ENCODE assay signal across 1 cellular context in the genomic region with DNA sequence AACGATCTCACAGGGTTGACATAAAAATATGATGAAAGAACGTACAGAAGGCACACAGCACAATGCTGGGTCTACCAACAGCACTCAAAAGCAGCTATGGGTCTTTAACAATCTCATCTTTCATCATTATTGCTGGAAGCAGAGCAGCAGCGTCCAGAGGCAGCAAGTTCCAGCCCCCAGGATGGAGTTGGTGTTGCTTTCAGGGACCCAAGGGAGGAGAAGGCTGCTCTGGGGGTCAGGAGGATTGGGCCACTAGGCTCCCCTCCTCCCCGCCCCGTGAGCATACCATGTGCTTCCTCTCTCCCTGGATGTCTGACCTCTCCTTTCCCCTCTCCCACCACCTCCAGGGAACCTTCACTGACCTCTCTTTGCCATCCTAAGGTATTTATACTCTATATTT.
TF ChIP-seq lines count a peak whose summit lies in the region.

No MANE protein-coding gene starts in this region.

TF ChIP-seq in HEK293, 187 proteins besides CTCF, POLR2A, EP300 and RAD21 (continued from another document):
- TF ChIP-seq, protein P1, sequence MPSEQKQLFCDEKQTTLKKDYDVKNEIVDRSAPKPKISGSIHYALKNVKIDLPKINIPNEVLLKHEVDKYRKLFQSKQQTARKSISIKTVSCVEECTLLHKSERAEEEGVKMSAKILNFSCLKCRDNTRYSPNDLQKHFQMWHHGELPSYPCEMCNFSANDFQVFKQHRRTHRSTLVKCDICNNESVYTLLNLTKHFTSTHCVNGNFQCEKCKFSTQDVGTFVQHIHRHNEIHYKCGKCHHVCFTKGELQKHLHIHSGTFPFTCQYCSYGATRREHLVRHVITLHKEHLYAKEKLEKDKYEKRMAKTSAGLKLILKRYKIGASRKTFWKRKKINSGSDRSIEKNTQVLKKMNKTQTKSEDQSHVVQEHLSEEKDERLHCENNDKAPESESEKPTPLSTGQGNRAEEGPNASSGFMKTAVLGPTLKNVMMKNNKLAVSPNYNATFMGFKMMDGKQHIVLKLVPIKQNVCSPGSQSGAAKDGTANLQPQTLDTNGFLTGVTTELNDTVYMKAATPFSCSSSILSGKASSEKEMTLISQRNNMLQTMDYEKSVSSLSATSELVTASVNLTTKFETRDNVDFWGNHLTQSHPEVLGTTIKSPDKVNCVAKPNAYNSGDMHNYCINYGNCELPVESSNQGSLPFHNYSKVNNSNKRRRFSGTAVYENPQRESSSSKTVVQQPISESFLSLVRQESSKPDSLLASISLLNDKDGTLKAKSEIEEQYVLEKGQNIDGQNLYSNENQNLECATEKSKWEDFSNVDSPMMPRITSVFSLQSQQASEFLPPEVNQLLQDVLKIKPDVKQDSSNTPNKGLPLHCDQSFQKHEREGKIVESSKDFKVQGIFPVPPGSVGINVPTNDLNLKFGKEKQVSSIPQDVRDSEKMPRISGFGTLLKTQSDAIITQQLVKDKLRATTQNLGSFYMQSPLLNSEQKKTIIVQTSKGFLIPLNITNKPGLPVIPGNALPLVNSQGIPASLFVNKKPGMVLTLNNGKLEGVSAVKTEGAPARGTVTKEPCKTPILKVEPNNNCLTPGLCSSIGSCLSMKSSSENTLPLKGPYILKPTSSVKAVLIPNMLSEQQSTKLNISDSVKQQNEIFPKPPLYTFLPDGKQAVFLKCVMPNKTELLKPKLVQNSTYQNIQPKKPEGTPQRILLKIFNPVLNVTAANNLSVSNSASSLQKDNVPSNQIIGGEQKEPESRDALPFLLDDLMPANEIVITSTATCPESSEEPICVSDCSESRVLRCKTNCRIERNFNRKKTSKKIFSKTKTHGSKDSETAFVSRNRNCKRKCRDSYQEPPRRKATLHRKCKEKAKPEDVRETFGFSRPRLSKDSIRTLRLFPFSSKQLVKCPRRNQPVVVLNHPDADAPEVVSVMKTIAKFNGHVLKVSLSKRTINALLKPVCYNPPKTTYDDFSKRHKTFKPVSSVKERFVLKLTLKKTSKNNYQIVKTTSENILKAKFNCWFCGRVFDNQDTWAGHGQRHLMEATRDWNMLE (tag by site-specific recombination; conservative IDR thresholded peaks at IDR 0.05; ENCODE audit: low read depth): no peak
- TF ChIP-seq ZNF394 (tag by site-specific recombination; IDR thresholded peaks at IDR 0.05; ENCODE audit: borderline replicate concordance) (no peak), ZNF37A (tag by site-specific recombination; IDR thresholded peaks at IDR 0.05) (no peak), ZXDB (tag by site-specific recombination; IDR thresholded peaks at IDR 0.05) (no peak), ZNF404 (tag by site-specific recombination; IDR thresholded peaks at IDR 0.05) (no peak), TRIM28 (IDR thresholded peaks at IDR 0.05; ENCODE audit: borderline replicate concordance, low read length) (no peak), IKZF3 (tag by site-specific recombination; IDR thresholded peaks at IDR 0.05) (no peak)
- TF ChIP-seq, protein P2, sequence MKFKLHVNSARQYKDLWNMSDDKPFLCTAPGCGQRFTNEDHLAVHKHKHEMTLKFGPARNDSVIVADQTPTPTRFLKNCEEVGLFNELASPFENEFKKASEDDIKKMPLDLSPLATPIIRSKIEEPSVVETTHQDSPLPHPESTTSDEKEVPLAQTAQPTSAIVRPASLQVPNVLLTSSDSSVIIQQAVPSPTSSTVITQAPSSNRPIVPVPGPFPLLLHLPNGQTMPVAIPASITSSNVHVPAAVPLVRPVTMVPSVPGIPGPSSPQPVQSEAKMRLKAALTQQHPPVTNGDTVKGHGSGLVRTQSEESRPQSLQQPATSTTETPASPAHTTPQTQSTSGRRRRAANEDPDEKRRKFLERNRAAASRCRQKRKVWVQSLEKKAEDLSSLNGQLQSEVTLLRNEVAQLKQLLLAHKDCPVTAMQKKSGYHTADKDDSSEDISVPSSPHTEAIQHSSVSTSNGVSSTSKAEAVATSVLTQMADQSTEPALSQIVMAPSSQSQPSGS (tag by site-specific recombination; IDR thresholded peaks at IDR 0.05; ENCODE audit: low read depth): no peak
- TF ChIP-seq, protein P3, sequence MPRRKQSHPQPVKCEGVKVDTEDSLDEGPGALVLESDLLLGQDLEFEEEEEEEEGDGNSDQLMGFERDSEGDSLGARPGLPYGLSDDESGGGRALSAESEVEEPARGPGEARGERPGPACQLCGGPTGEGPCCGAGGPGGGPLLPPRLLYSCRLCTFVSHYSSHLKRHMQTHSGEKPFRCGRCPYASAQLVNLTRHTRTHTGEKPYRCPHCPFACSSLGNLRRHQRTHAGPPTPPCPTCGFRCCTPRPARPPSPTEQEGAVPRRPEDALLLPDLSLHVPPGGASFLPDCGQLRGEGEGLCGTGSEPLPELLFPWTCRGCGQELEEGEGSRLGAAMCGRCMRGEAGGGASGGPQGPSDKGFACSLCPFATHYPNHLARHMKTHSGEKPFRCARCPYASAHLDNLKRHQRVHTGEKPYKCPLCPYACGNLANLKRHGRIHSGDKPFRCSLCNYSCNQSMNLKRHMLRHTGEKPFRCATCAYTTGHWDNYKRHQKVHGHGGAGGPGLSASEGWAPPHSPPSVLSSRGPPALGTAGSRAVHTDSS (tag by site-specific recombination; IDR thresholded peaks at IDR 0.05): no peak
- TF ChIP-seq, protein P4, sequence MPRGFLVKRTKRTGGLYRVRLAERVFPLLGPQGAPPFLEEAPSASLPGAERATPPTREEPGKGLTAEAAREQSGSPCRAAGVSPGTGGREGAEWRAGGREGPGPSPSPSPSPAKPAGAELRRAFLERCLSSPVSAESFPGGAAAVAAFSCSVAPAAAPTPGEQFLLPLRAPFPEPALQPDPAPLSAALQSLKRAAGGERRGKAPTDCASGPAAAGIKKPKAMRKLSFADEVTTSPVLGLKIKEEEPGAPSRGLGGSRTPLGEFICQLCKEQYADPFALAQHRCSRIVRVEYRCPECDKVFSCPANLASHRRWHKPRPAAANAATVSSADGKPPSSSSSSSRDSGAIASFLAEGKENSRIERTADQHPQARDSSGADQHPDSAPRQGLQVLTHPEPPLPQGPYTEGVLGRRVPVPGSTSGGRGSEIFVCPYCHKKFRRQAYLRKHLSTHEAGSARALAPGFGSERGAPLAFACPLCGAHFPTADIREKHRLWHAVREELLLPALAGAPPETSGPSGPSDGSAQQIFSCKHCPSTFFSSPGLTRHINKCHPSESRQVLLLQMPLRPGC (tag by site-specific recombination; IDR thresholded peaks at IDR 0.05): no peak
